8 cellular contexts compared by ENCODE assay signal in genomic region chr18:24014986-24015896, GRCh38. TPM values are rescaled to one million over a fixed set of nuclear protein-coding genes. Genes with fewer than 3 reads are reported as not detected.
A peak's percentile ranks its signal among the peaks of the same experiment; 100 is the strongest.
DNase-seq lines count a peak whose midpoint lies in the region; ATAC-seq and TF ChIP-seq lines count a peak whose summit lies in the region.

No MANE protein-coding gene starts in this region.

- H3K4me1 ChIP-seq in SJCRH30 (peaks cover 4% of the 10 kb centered on the region; the same call in 1 of the 2 replicates), adipocyte (ENCODE audit: control insufficient read depth, insufficient read depth, low read length) (peaks cover 50% of the 10 kb centered on the region), osteoblast (ENCODE audit: insufficient read depth, low read length) (peaks cover 21% of the 10 kb centered on the region)

- H3K4me3 ChIP-seq in BJ (ENCODE audit: low read depth, low read length) (peak overlapping the region; percentile 94), SJCRH30 (peak overlapping the region; percentile 86), adipocyte (ENCODE audit: low read length) (peak overlapping the region; percentile 87), osteoblast (ENCODE audit: insufficient read depth, low read length) (peak overlapping the region; percentile 84)

- TF ChIP-seq CTCF in BJ (IDR thresholded peaks at IDR 0.05; ENCODE audit: insufficient read depth, low read depth, low read length) (no peak), osteoblast (IDR thresholded peaks at IDR 0.05; ENCODE audit: extremely low read depth, low read depth, low read length) (no peak)

- peak; percentile 92 for DNase-seq in BJ (ENCODE audit: low read depth)
- DNase-seq in SJCRH30, result peak; percentile 32 to 48
- DNase-seq in adipocyte (ENCODE audit: low read depth), result peak; percentile 97
- DNase-seq in Right ventricle myocardium superior, result peak; percentile 75
- peak; percentile 95 for DNase-seq in osteoblast (ENCODE audit: insufficient read length, low spot score, missing footprints)
- DNase-seq in cerebellar nuclear complex (lab: John Stamatoyannopoulos, UW), result no peak

- ATAC-seq in HG03354 (IDR thresholded peaks at IDR 0.05; ENCODE audit: poor library complexity, severe bottlenecking, unreplicated experiment), result peak; percentile 3
- peak; percentile 58 for ATAC-seq in Right ventricle myocardium superior (ENCODE audit: poor library complexity)
- no peak for ATAC-seq in HG03097 (IDR thresholded peaks at IDR 0.05; ENCODE audit: low FRiP score, unreplicated experiment)

- H3K79me2 ChIP-seq in osteoblast (ENCODE audit: insufficient read depth, low read length), result peaks cover 45% of the 10 kb centered on the region

- H3K9me3 ChIP-seq in SJCRH30 (replicated peaks), result no peaks in the 10 kb centered on the region
- H3K9me3 ChIP-seq in adipocyte (ENCODE audit: control insufficient read depth, low read length), result no peaks in the 10 kb centered on the region
- H3K9me3 ChIP-seq in osteoblast (ENCODE audit: low read depth, low read length), result no peaks in the 10 kb centered on the region

- peaks cover 4% of the 10 kb centered on the region for H3K36me3 ChIP-seq in BJ (ENCODE audit: control insufficient read depth, insufficient read depth, low read length)
- H3K36me3 ChIP-seq in SJCRH30, result no peaks in the 10 kb centered on the region
- H3K36me3 ChIP-seq in adipocyte (ENCODE audit: control insufficient read depth, insufficient read depth, low read length, severe bottlenecking), result peaks cover 16% of the 10 kb centered on the region
- H3K36me3 ChIP-seq in osteoblast (ENCODE audit: insufficient read depth, low read length), result no peaks in the 10 kb centered on the region

- intact Hi-C loops in Right ventricle myocardium superior (cut with DNase I), result no loop called here

- H3K27me3 ChIP-seq in BJ (ENCODE audit: control insufficient read depth, insufficient read depth, low read length) (no peaks in the 10 kb centered on the region), SJCRH30 (no peaks in the 10 kb centered on the region), adipocyte (replicated peaks; ENCODE audit: control insufficient read depth, insufficient read depth, low read length) (no peaks in the 10 kb centered on the region), osteoblast (ENCODE audit: insufficient read depth, low read length) (peaks cover 8% of the 10 kb centered on the region)

- peak overlapping the region; percentile 81 for H2AFZ ChIP-seq in osteoblast (ENCODE audit: low read length)

- peak overlapping the region; percentile 53; the same call in 1 of the 2 replicates for H3K27ac ChIP-seq in SJCRH30
- peak overlapping the region; percentile 68 for H3K27ac ChIP-seq in osteoblast (ENCODE audit: low read depth, low read length)

- CTCF ChIA-PET in BJ (lab: Yijun Ruan, JAX), result interaction anchor here (0.6 to 1.7 kb wide), 6 partner anchors 10 to 525 kb away, joined by 3 to 4 read pairs (median 3); no protein-coding TSS in a partner anchor

- peak overlapping the region; percentile 98 for H3K4me2 ChIP-seq in osteoblast (ENCODE audit: insufficient read depth, low read length)

- H3K9ac ChIP-seq in adipocyte (ENCODE audit: low read length), result peak overlapping the region; percentile 96

- peaks cover 31% of the 10 kb centered on the region for H4K20me1 ChIP-seq in osteoblast (ENCODE audit: insufficient read depth, low read length)

- POLR2A ChIA-PET in BJ (lab: Charles Lee), result interaction anchor here (0.6 kb wide), 1 partner anchor 956 kb away, joined by 3 read pairs; no protein-coding TSS in a partner anchor

RNA-seq across cellular contexts. Expression of gene TTC39C, which starts 0.7 kb away (rescaled TPM):
- polyA plus RNA-seq in BJ (2011; rRNA removed), result 37.9 and 53.9 TPM in 2 replicates
- 65.3 and 69.9 TPM in 2 replicates for polyA minus RNA-seq in BJ (2011; rRNA and poly(A)+ RNA removed)
- 12.6 and 13.7 TPM in 2 replicates for total RNA-seq in SJCRH30 (2014; rRNA removed; shearing (Covaris generic))
- total RNA-seq in Right ventricle myocardium superior, result 3.3 TPM
- total RNA-seq in osteoblast, result 42.7 and 50.7 TPM in 2 replicates

Comparison
In these comparisons a context has a peak if more than half of its experiments do, and no peak if none do; other contexts are left out.
1. DNase-seq: peak in BJ (single experiment), SJCRH30 (2 of 2), adipocyte (single experiment), Right ventricle myocardium superior (single experiment) and osteoblast (single experiment); none in cerebellar nuclear complex (0 of 2).
2. Peak in every context shown above with its lines, with median percentiles within 50 percentile points of each other: H3K4me3 ChIP-seq.